Comparison of ENCODE assay signal across 24 cellular contexts in genomic region chr12:5328669-5329068, GRCh38.
"Had no signal": no experiment of that assay in that cellular context is flagged by ENCODE, and none has a peak within 500 bp of the region (broad histone marks: within the 10 kb centered on the region; RNA-seq: fewer than 3 reads in every experiment).

No MANE protein-coding gene starts in this region.

- H3K4me1 ChIP-seq: parathyroid adenoma, right atrium auricular region, tibial nerve, uterus had no signal

- H3K9me3 ChIP-seq: gastroesophageal sphincter, neutrophil, tibial nerve had no signal

- H3K27ac Mint-ChIP-seq: activated B cell treated with CpG ODN at 0.5 μM for 24 hours; activated CD8-positive, alpha-beta T cell treated with anti-CD3 and anti-CD28 coated beads for 36 hours; activated naive CD8-positive, alpha-beta T cell treated with anti-CD3 and anti-CD28 coated beads for 36 hours; dendritic cell treated with granulocyte-macrophage colony-stimulating factor and Interleukin-4, amounts not matched to agents 40 ng/mL and 50 ng/mL, for 4 days; effector memory CD8-positive, alpha-beta T cell; naive thymus-derived CD4-positive, alpha-beta T cell; stimulated activated naive B cell treated with anti-CD40 and anti-IgM and Interleukin-4, amounts not matched to agents 10 μg/mL and 1 μg/mL and 100 μg/mL, for 72 hours had no signal

- H3K36me3 Mint-ChIP-seq: activated naive CD8-positive, alpha-beta T cell treated with anti-CD3 and anti-CD28 coated beads for 36 hours; stimulated activated naive B cell treated with anti-CD40 and anti-IgM and Interleukin-4, amounts not matched to agents 10 μg/mL and 1 μg/mL and 100 μg/mL, for 72 hours had no signal

- H3K4me3 Mint-ChIP-seq: activated B cell treated with CpG ODN at 0.5 μM for 24 hours; activated CD8-positive, alpha-beta T cell treated with anti-CD3 and anti-CD28 coated beads for 36 hours; activated naive CD8-positive, alpha-beta T cell treated with anti-CD3 and anti-CD28 coated beads for 36 hours; activated T-cell treated with anti-CD3 and anti-CD28 coated beads, Interleukin-2, amount 50 U/mL, for 4 hours; dendritic cell treated with granulocyte-macrophage colony-stimulating factor and Interleukin-4, amounts not matched to agents 40 ng/mL and 50 ng/mL, for 4 days; effector memory CD8-positive, alpha-beta T cell; naive thymus-derived CD4-positive, alpha-beta T cell; stimulated activated naive B cell treated with anti-CD40 and anti-IgM and Interleukin-4, amounts not matched to agents 10 μg/mL and 1 μg/mL and 100 μg/mL, for 72 hours had no signal

- H3K27ac ChIP-seq: brain microvascular endothelial cell, gastroesophageal sphincter, heart right ventricle, neutrophil, parathyroid adenoma, right atrium auricular region, tibial nerve, uterus had no signal

- H3K27me3 Mint-ChIP-seq: dendritic cell treated with granulocyte-macrophage colony-stimulating factor and Interleukin-4, amounts not matched to agents 40 ng/mL and 50 ng/mL, for 4 days had no signal

- H3K4me3 ChIP-seq: gastroesophageal sphincter, heart right ventricle, right atrium auricular region, tibial nerve, uterus had no signal

- H3K36me3 ChIP-seq: brain microvascular endothelial cell, gastroesophageal sphincter, heart right ventricle, neutrophil, right atrium auricular region, tibial nerve, uterus had no signal

- H3K79me2 ChIP-seq: parathyroid adenoma had no signal

- H3K9me3 Mint-ChIP-seq: activated CD8-positive, alpha-beta T cell treated with anti-CD3 and anti-CD28 coated beads for 36 hours had no signal

- DNase-seq: activated B cell treated with CpG ODN at 0.5 μM for 24 hours; activated CD4-positive, alpha-beta T cell treated with anti-CD3 and anti-CD28 coated beads for 48 hours; activated CD8-positive, alpha-beta T cell treated with anti-CD3 and anti-CD28 coated beads for 36 hours; activated effector memory CD4-positive, alpha-beta T cell treated with anti-CD3 and anti-CD28 coated beads, Interleukin-2, amount 50 U/mL, for 16 hours; activated naive CD8-positive, alpha-beta T cell treated with anti-CD3 and anti-CD28 coated beads for 36 hours; activated T-cell treated with anti-CD3 and anti-CD28 coated beads, Interleukin-2, amount 50 U/mL, for 4 hours; amygdala; brain microvascular endothelial cell; cerebellar nuclear complex; effector memory CD8-positive, alpha-beta T cell; heart right ventricle; islet precursor cell; naive thymus-derived CD4-positive, alpha-beta T cell; stimulated activated CD4-positive, alpha-beta T cell treated with anti-CD3 and anti-CD28 coated beads, Interleukin-2, amount 100 ng/mL, for 48 hours; stimulated activated naive B cell treated with anti-CD40 and anti-IgM and Interleukin-4, amounts not matched to agents 10 μg/mL and 1 μg/mL and 100 μg/mL, for 72 hours; T-helper 2 cell; uterus had no signal

- H2AFZ ChIP-seq: parathyroid adenoma had no signal

- H3K9ac ChIP-seq: parathyroid adenoma had no signal

- H3K27me3 ChIP-seq: brain microvascular endothelial cell, gastroesophageal sphincter, heart right ventricle, neutrophil, right atrium auricular region, tibial nerve, uterus had no signal

- H3K4me1 Mint-ChIP-seq: activated B cell treated with CpG ODN at 0.5 μM for 24 hours; activated naive CD8-positive, alpha-beta T cell treated with anti-CD3 and anti-CD28 coated beads for 36 hours; naive thymus-derived CD4-positive, alpha-beta T cell; stimulated activated naive B cell treated with anti-CD40 and anti-IgM and Interleukin-4, amounts not matched to agents 10 μg/mL and 1 μg/mL and 100 μg/mL, for 72 hours had no signal

- ATAC-seq: activated CD8-positive, alpha-beta T cell treated with anti-CD3 and anti-CD28 coated beads for 36 hours; activated T-cell treated with anti-CD3 and anti-CD28 coated beads, Interleukin-2, amount 50 U/mL, for 4 hours; effector memory CD8-positive, alpha-beta T cell; gastroesophageal sphincter; heart right ventricle; left lobe of liver; naive thymus-derived CD4-positive, alpha-beta T cell; stimulated activated naive B cell treated with anti-CD40 and anti-IgM and Interleukin-4, amounts not matched to agents 10 μg/mL and 1 μg/mL and 100 μg/mL, for 72 hours had no signal
